In the genomic region with DNA sequence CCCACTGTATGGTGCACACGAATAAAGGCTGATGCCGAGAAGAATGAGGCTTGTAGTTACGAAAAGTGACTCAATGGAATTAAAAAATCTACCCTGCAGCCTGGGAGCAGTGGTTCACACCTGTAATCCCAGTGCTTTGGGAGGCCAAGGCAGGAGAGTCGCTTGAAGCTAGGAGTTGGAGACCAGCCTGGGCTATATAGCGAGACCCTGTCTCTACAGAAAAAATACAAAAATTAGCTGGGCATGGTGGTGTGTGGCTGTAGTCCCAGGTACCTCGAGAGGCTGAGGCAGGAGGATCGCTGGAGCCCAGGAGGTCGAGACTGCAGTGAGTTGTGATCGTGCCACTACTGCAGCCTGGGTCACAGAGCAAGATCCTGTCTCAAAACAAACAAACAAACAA, we compare ENCODE assay signal across 7 cellular contexts. TPM values are rescaled to one million over a fixed set of nuclear protein-coding genes. Genes with fewer than 3 reads are reported as not detected.
"Had no signal": no experiment of that assay in that cellular context is flagged by ENCODE, and none has a peak within 500 bp of the region (broad histone marks: within the 10 kb centered on the region; RNA-seq: fewer than 3 reads in every experiment).

No MANE protein-coding gene starts in this region.

- H3K4me3 Mint-ChIP-seq: IgD-negative memory B cell had no signal

- ATAC-seq: K562 had no signal

- DNase-seq: IMR-90, KBM-7 had no signal

- H3K9me3 Mint-ChIP-seq: IgD-negative memory B cell had no signal

- H3K4me3 ChIP-seq: K562 had no signal

RNA-seq across cellular contexts. Expression of gene OPN1LW, which starts 11.7 kb away (rescaled TPM):
- total RNA-seq: HepG2, HT-29, HT1080, IMR-90, K562 had no signal

RNA-seq across cellular contexts. Expression of gene OPN1MW, which starts 50.0 kb away (rescaled TPM):
- total RNA-seq: HepG2, HT-29, HT1080, IMR-90, K562 had no signal
